In the genomic region with DNA sequence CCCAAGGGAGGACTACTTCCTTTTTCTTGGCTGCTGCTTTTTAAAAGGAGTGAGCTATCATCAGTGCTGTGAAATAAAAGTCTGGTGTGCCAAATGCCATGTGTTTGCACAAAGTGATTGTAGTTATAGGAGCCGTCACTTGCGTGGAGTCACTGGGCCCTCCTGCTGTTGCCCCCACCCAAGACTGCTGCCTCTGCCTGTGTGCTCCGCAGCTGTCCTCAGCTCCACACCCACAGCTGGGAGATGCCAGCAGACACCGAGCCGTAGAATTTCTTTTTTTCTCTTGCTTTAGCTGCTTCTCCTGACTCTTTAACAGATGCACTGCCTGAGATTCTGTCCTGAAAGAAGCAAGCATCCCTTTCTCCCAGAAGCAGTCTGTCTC, we compare ENCODE assay signal across 2 cellular contexts.
TF ChIP-seq lines count a peak whose summit lies in the region.

No MANE protein-coding gene starts in this region.

TF ChIP-seq in liver, 16 proteins besides CTCF, POLR2A, EP300 and RAD21:
- TF ChIP-seq EGR1 (IDR thresholded peaks at IDR 0.05; ENCODE audit: low read depth in 2 of 2) (no peak), YY1 (IDR thresholded peaks at IDR 0.05) (no peak), FOXA1 (IDR thresholded peaks at IDR 0.05) (no peak), MAX (IDR thresholded peaks at IDR 0.05) (no peak)

TF ChIP-seq in HepG2, 621 proteins besides CTCF, POLR2A, EP300 and RAD21:
- TF ChIP-seq ZNF816 (CRISPR knock-in tag; IDR thresholded peaks at IDR 0.05; ENCODE audit: borderline replicate concordance) (no peak), KLF12 (CRISPR knock-in tag; IDR thresholded peaks at IDR 0.05; ENCODE audit: borderline replicate concordance) (no peak), PHF8 (CRISPR knock-in tag; IDR thresholded peaks at IDR 0.05) (no peak), ZNF224 (CRISPR knock-in tag; IDR thresholded peaks at IDR 0.05) (no peak), ZFP36L1 (CRISPR knock-in tag; IDR thresholded peaks at IDR 0.05) (no peak), MTA1 (CRISPR knock-in tag; IDR thresholded peaks at IDR 0.05; ENCODE audit: borderline replicate concordance) (no peak), HNRNPL (IDR thresholded peaks at IDR 0.05; ENCODE audit: low read depth, low read length) (no peak), ZFAT (CRISPR knock-in tag; conservative IDR thresholded peaks at IDR 0.05) (no peak), SP1 (IDR thresholded peaks at IDR 0.05) (no peak), SP1 (CRISPR knock-in tag; IDR thresholded peaks at IDR 0.05) (no peak)
